23 cellular contexts compared by ENCODE assay signal in the genomic region with DNA sequence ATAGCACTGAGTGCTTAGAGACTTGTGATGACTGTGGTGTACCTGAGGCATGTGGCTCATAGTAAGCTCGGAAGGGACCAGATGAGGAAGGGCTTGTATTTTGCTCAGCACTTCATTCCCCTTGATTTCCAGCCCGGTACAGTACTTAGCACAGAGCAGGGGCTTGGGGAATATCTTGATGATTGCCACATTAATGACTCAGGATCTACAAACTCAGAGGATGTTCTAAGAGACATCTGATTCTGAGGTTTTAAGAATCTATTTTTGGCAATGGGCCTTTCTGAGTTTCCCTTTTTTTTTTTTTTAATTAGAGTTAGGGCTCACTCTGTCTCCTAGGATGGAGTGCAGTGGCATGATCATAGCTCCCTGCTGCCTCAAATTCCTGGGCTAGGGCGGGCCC. TPM values are rescaled to one million over a fixed set of nuclear protein-coding genes. Genes with fewer than 3 reads are reported as not detected.
DNase-seq lines count a peak whose midpoint lies in the region; ATAC-seq and TF ChIP-seq lines count a peak whose summit lies in the region.
"Had no signal": no experiment of that assay in that cellular context is flagged by ENCODE, and none has a peak within 500 bp of the region (broad histone marks: within the 10 kb centered on the region; RNA-seq: fewer than 3 reads in every experiment).

No MANE protein-coding gene starts in this region.

- H3K9me3 Mint-ChIP-seq in activated naive CD4-positive, alpha-beta T cell treated with anti-CD3 and anti-CD28 coated beads, Interleukin-2, amount 50 U/mL, for 72 hours = no peaks in the 10 kb centered on the region
- H3K9me3 Mint-ChIP-seq: activated naive CD8-positive, alpha-beta T cell treated with anti-CD3 and anti-CD28 coated beads, Interleukin-2, amount 10 ng/mL, durations not matched to agents 7 days and 5 days; activated T-cell treated with anti-CD3 and anti-CD28 coated beads, Interleukin-2, amount 50 U/mL, for 72 hours had no signal

- H3K36me3 Mint-ChIP-seq in activated naive CD4-positive, alpha-beta T cell treated with anti-CD3 and anti-CD28 coated beads, Interleukin-2, amount 50 U/mL, for 72 hours = no peaks in the 10 kb centered on the region

- no peak overlapping the region for H3K4me3 ChIP-seq in RWPE2 (ENCODE audit: severe bottlenecking)
- H3K4me3 ChIP-seq: cardiac muscle cell, mucosa of descending colon, sigmoid colon had no signal

- no peaks in the 10 kb centered on the region for H3K4me1 ChIP-seq in RWPE2 (ENCODE audit: insufficient read depth, poor library complexity, severe bottlenecking)
- H3K4me1 ChIP-seq: sigmoid colon had no signal

- no peak overlapping the region for H3K27ac ChIP-seq in RWPE2 (ENCODE audit: poor library complexity, severe bottlenecking)
- H3K27ac ChIP-seq: C4-2B, cardiac muscle cell, sigmoid colon had no signal

- TF ChIP-seq CTCF in RWPE2 (IDR thresholded peaks at IDR 0.05; ENCODE audit: poor library complexity, severe bottlenecking) = no peak

- peak; percentile 14 to 21 for DNase-seq in AML-193 (lab: John Stamatoyannopoulos, UW)
- peak; percentile 25 for DNase-seq in HT1080 (ENCODE audit: low read depth)
- DNase-seq in RWPE2 (ENCODE audit: low spot score) = no peak
- peak; percentile 43 for DNase-seq in hepatic stellate cell (ENCODE audit: low spot score)
- no peak for DNase-seq in activated naive CD4-positive, alpha-beta T cell treated with anti-CD3 and anti-CD28 coated beads, Interleukin-2, amount 50 U/mL, for 72 hours (ENCODE audit: low spot score in 2 of 2)
- no peak for DNase-seq in GF-D8 (lab: John Stamatoyannopoulos, UW)
- DNase-seq: activated CD8-positive, alpha-beta T cell treated with anti-CD3 and anti-CD28 coated beads, Interleukin-2, amount 10 ng/mL, durations not matched to agents 7 days and 5 days; activated naive CD8-positive, alpha-beta T cell treated with anti-CD3 and anti-CD28 coated beads, Interleukin-2, amount 10 ng/mL, durations not matched to agents 7 days and 5 days; activated T-cell treated with anti-CD3 and anti-CD28 coated beads, Interleukin-2, amount 50 U/mL, for 72 hours; DND-41; effector CD8-positive, alpha-beta T cell; mucosa of descending colon; NCI-H187; NCI-H446 treated with DMSO at 0.1 percent for 48 hours; PC-3; sigmoid colon; stimulated activated CD4-positive, alpha-beta T cell treated with anti-CD3 and anti-CD28 coated beads, Interleukin-2, amount 100 ng/mL, for 48 hours; SW 1271 had no signal

- ATAC-seq in RWPE2 (ENCODE audit: low read depth) (0 out of 3 replicates have a peak, but pooled peaks have one; percentile 13), HG03571 (IDR thresholded peaks at IDR 0.05; ENCODE audit: unreplicated experiment) (no peak), GM18861 (IDR thresholded peaks at IDR 0.05; ENCODE audit: unreplicated experiment) (no peak)
- ATAC-seq in activated naive CD4-positive, alpha-beta T cell treated with anti-CD3 and anti-CD28 coated beads, Interleukin-2, amount 50 U/mL, for 72 hours = no peak
- ATAC-seq: activated CD8-positive, alpha-beta T cell treated with anti-CD3 and anti-CD28 coated beads, Interleukin-2, amount 10 ng/mL, durations not matched to agents 7 days and 5 days; activated T-cell treated with anti-CD3 and anti-CD28 coated beads, Interleukin-2, amount 50 U/mL, for 72 hours; left lobe of liver; mucosa of descending colon; PC-3 had no signal

- H3K36me3 ChIP-seq in RWPE2 (ENCODE audit: low read depth) = no peaks in the 10 kb centered on the region
- H3K36me3 ChIP-seq: cardiac muscle cell had no signal

- no peaks in the 10 kb centered on the region for H3K9me3 ChIP-seq in RWPE2 (ENCODE audit: severe bottlenecking)
- H3K9me3 ChIP-seq: mucosa of descending colon, sigmoid colon had no signal

- no peak overlapping the region for H3K27ac Mint-ChIP-seq in activated naive CD4-positive, alpha-beta T cell treated with anti-CD3 and anti-CD28 coated beads, Interleukin-2, amount 50 U/mL, for 72 hours
- H3K27ac Mint-ChIP-seq: activated CD8-positive, alpha-beta T cell treated with anti-CD3 and anti-CD28 coated beads, Interleukin-2, amount 10 ng/mL, durations not matched to agents 7 days and 5 days; activated naive CD8-positive, alpha-beta T cell treated with anti-CD3 and anti-CD28 coated beads, Interleukin-2, amount 10 ng/mL, durations not matched to agents 7 days and 5 days; activated T-cell treated with anti-CD3 and anti-CD28 coated beads, Interleukin-2, amount 50 U/mL, for 72 hours had no signal

- H3K27me3 ChIP-seq in RWPE2 (ENCODE audit: insufficient read depth, poor library complexity, severe bottlenecking) = no peaks in the 10 kb centered on the region
- H3K27me3 ChIP-seq: cardiac muscle cell, sigmoid colon had no signal

RNA-seq across cellular contexts. Expression of a gene that starts 9.1 kb away (rescaled TPM):
- 3.8 and 9.3 TPM in 2 replicates for total RNA-seq in HT1080 (2014; rRNA removed; shearing (Covaris generic))
- polyA plus RNA-seq in HT1080 (2015; cell fraction: cytosol; rRNA removed) = 9.5 and 10.1 TPM in 2 replicates
- 8.1 and 9.0 TPM in 2 replicates for polyA plus RNA-seq in HT1080 (2015; cell fraction: nucleus; rRNA removed)
- 1 to 10 TPM; 1.4 to 3.8 TPM for total RNA-seq in activated naive CD4-positive, alpha-beta T cell treated with anti-CD3 and anti-CD28 coated beads, Interleukin-2, amount 50 U/mL, for 72 hours

RNA-seq across cellular contexts. Expression of a gene that starts 10.0 kb away (rescaled TPM):
- 1.5 and 2.6 TPM in 2 replicates for total RNA-seq in HT1080 (2014; rRNA removed; shearing (Covaris generic))
- 10.6 and 12.0 TPM in 2 replicates for polyA plus RNA-seq in HT1080 (2015; cell fraction: cytosol; rRNA removed)
- polyA plus RNA-seq in HT1080 (2015; cell fraction: nucleus; rRNA removed) = 31.4 and 37.9 TPM in 2 replicates
- total RNA-seq in activated naive CD4-positive, alpha-beta T cell treated with anti-CD3 and anti-CD28 coated beads, Interleukin-2, amount 50 U/mL, for 72 hours = 1 to 10 TPM in 1 of 2 donors, under 1 TPM in 1; 0.35 to 1.3 TPM
- total RNA-seq: activated CD8-positive, alpha-beta T cell treated with anti-CD3 and anti-CD28 coated beads, Interleukin-2, amount 10 ng/mL, durations not matched to agents 7 days and 5 days; activated naive CD8-positive, alpha-beta T cell treated with anti-CD3 and anti-CD28 coated beads, Interleukin-2, amount 10 ng/mL, durations not matched to agents 7 days and 5 days had no signal

RNA-seq across cellular contexts. Expression of a gene that starts 16.6 kb away (rescaled TPM):
- 4.1 and 4.3 TPM in 2 replicates for total RNA-seq in HT1080 (2014; rRNA removed; shearing (Covaris generic))
- polyA plus RNA-seq in HT1080 (2015; cell fraction: cytosol; rRNA removed) = 12.6 and 13.9 TPM in 2 replicates
- 29.0 and 36.7 TPM in 2 replicates for polyA plus RNA-seq in HT1080 (2015; cell fraction: nucleus; rRNA removed)
- total RNA-seq in activated naive CD4-positive, alpha-beta T cell treated with anti-CD3 and anti-CD28 coated beads, Interleukin-2, amount 50 U/mL, for 72 hours = 10 to 100 TPM; 37.1 to 55.5 TPM

RNA-seq across cellular contexts. Expression of a gene that starts 46.4 kb away (rescaled TPM):
- total RNA-seq in HT1080 (2014; rRNA removed; shearing (Covaris generic)) = 77.2 and 80.9 TPM in 2 replicates
- 61.9 and 73.0 TPM in 2 replicates for polyA plus RNA-seq in HT1080 (2015; cell fraction: cytosol; rRNA removed)
- 47.6 and 56.4 TPM in 2 replicates for polyA plus RNA-seq in HT1080 (2015; cell fraction: nucleus; rRNA removed)
- 10 to 100 TPM; 39.4 to 40.6 TPM for total RNA-seq in activated naive CD4-positive, alpha-beta T cell treated with anti-CD3 and anti-CD28 coated beads, Interleukin-2, amount 50 U/mL, for 72 hours

RNA-seq across cellular contexts. Expression of a gene that starts 52.5 kb away (rescaled TPM):
- 38.0 and 39.0 TPM in 2 replicates for total RNA-seq in HT1080 (2014; rRNA removed; shearing (Covaris generic))
- polyA plus RNA-seq in HT1080 (2015; cell fraction: cytosol; rRNA removed) = 59.5 and 74.5 TPM in 2 replicates
- 37.1 and 45.0 TPM in 2 replicates for polyA plus RNA-seq in HT1080 (2015; cell fraction: nucleus; rRNA removed)
- 10 to 100 TPM; 52.5 to 63.8 TPM for total RNA-seq in activated naive CD4-positive, alpha-beta T cell treated with anti-CD3 and anti-CD28 coated beads, Interleukin-2, amount 50 U/mL, for 72 hours

Comparison
In these comparisons a context has a peak if more than half of its experiments do, and no peak if none do; other contexts are left out.
1. DNase-seq: peak in AML-193 (2 of 2), HT1080 (single experiment) and hepatic stellate cell (single experiment); none in RWPE2 (single experiment), activated naive CD4-positive, alpha-beta T cell treated with anti-CD3 and anti-CD28 coated beads, Interleukin-2, amount 50 U/mL, for 72 hours (0 of 2) and GF-D8 (single experiment).